ENCODE assay signal across 14 cellular contexts in the genomic region with DNA sequence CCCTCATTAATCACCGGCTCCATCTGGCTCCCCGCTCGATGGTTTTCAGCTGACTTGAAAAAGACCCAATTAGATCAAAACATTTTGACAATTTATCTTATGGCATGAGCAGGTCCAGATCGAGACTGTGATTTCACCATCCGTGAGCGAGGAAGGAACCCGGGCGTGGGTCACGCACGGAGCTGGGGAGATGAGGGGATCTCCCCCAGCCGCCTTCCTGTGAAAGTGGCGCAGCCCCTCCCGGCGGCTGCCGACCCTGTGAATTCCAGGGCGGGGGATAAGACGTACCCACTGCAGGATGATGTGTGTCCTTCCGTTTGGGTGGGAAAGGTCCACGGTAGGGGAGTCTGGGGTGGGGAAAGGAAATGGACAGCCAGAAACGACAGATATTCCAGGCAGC.
DNase-seq lines count a peak whose midpoint lies in the region; ATAC-seq, FAIRE-seq and TF ChIP-seq lines count a peak whose summit lies in the region.
"Had no signal": no experiment of that assay in that cellular context is flagged by ENCODE, and none has a peak within 500 bp of the region (broad histone marks: within the 10 kb centered on the region; RNA-seq: fewer than 3 reads in every experiment).

No MANE protein-coding gene starts in this region.

- CTCF ChIA-PET in GM10248 (lab: Yijun Ruan, JAX) = interaction anchor here (1.7 kb wide), 1 partner anchor 147 kb away, joined by 7 read pairs; no protein-coding TSS in a partner anchor

- no peak overlapping the region for H3K27ac ChIP-seq in keratinocyte (ENCODE audit: control insufficient read depth, insufficient read depth, low read length)

- peak overlapping the region; percentile 20 for H3K4me2 ChIP-seq in keratinocyte (ENCODE audit: control insufficient read depth, extremely low read depth, insufficient read depth, low read depth, low read length)
- H3K4me2 ChIP-seq: GM23338 had no signal

- peaks cover 4% of the 10 kb centered on the region for H3K4me1 Mint-ChIP-seq in nephron
- H3K4me1 Mint-ChIP-seq: CD14-positive monocyte had no signal

- no peak for ATAC-seq in GM21360 (IDR thresholded peaks at IDR 0.05; ENCODE audit: unreplicated experiment)
- ATAC-seq: CD8-positive, alpha-beta T cell had no signal

- H3K27me3 Mint-ChIP-seq in nephron (ENCODE audit: low read depth) = peaks cover 17% of the 10 kb centered on the region

- no peaks in the 10 kb centered on the region for H3K36me3 Mint-ChIP-seq in nephron (ENCODE audit: low read depth)
- H3K36me3 Mint-ChIP-seq: CD14-positive monocyte; CD8-positive, alpha-beta T cell had no signal

- no peaks in the 10 kb centered on the region for H3K9me3 Mint-ChIP-seq in nephron
- H3K9me3 Mint-ChIP-seq: CD8-positive, alpha-beta T cell; GM23338 had no signal

- H2AFZ ChIP-seq in keratinocyte (ENCODE audit: control insufficient read depth, low read length) = no peak overlapping the region
- H2AFZ ChIP-seq: GM23338 had no signal

- H3K27ac Mint-ChIP-seq in nephron = peak overlapping the region in 2 of 3 experiments; percentile 33 to 73
- H3K27ac Mint-ChIP-seq: CD14-positive monocyte; CD8-positive, alpha-beta T cell; GM23338 had no signal

- H4K20me1 ChIP-seq in keratinocyte (ENCODE audit: control insufficient read depth, extremely low read depth, insufficient read depth, low read length) = no peaks in the 10 kb centered on the region

- H3K4me3 Mint-ChIP-seq in nephron = no peak overlapping the region
- H3K4me3 Mint-ChIP-seq: CD14-positive monocyte; CD8-positive, alpha-beta T cell; GM23338 had no signal

- H3K9me3 ChIP-seq in keratinocyte (ENCODE audit: control insufficient read depth, low read depth, low read length) = no peaks in the 10 kb centered on the region
- H3K9me3 ChIP-seq: Caco-2 had no signal

- no peaks in the 10 kb centered on the region for H3K79me2 ChIP-seq in keratinocyte (ENCODE audit: control insufficient read depth, insufficient read depth, low read length)

- POLR2A ChIA-PET in GM10248 (lab: Yijun Ruan, JAX) = no interaction called here

- H3K9me1 ChIP-seq in keratinocyte (ENCODE audit: control insufficient read depth, extremely low read depth, insufficient read depth, low read length) = no peaks in the 10 kb centered on the region

- DNase-seq in NCI-H524 treated with DMSO at 0.1 percent for 48 hours (lab: John Stamatoyannopoulos, UW) (peak; percentile 17), NCI-H524 (lab: John Stamatoyannopoulos, UW) (no peak), AG20443 (ENCODE audit: low spot score) (peak; percentile 23), keratinocyte (ENCODE audit: low read depth, low spot score) (no peak), cerebellar cortex (ENCODE audit: low spot score) (no peak), GM10248 (ENCODE audit: extremely low spot score) (no peak)
- DNase-seq: CD8-positive, alpha-beta T cell had no signal

- no peak for TF ChIP-seq CTCF in keratinocyte (optimal IDR thresholded peaks at IDR 0.05 in 1 of 3, IDR thresholded peaks at IDR 0.05 in 1 of 3, conservative IDR thresholded peaks at IDR 0.05 in 1 of 3; ENCODE audit: extremely low read depth in 1 of 3, insufficient read depth in 2 of 3, low read length in 3 of 3)
- no peak for TF ChIP-seq CTCF in nephron (IDR thresholded peaks at IDR 0.05; ENCODE audit: unreplicated experiment in 3 of 3)
- TF ChIP-seq CTCF in GM10248 (IDR thresholded peaks at IDR 0.05; ENCODE audit: control extremely low read depth, extremely low read depth, low read depth, missing control alignments) = no peak

- H3K4me1 ChIP-seq in keratinocyte (ENCODE audit: control insufficient read depth, extremely low read depth, insufficient read depth, low read length) = peaks cover 7% of the 10 kb centered on the region
- H3K4me1 ChIP-seq: Caco-2 had no signal

- FAIRE-seq in keratinocyte (lab: Jason Lieb, UNC) = no peak
- FAIRE-seq: GM12878, GM18507 had no signal

- H3K4me3 ChIP-seq in keratinocyte (ENCODE audit: control insufficient read depth in 2 of 3, extremely low read depth in 1 of 3, insufficient read depth in 2 of 3, low read depth in 1 of 3, low read length in 3 of 3) = no peak overlapping the region
- H3K4me3 ChIP-seq: GM12878, GM23338 had no signal

- dilution Hi-C loops in keratinocyte (cut with MboI; ENCODE audit: extremely low pct_ligation_motif_present, low sequenced_read_pairs) = no loop called here

- no peaks in the 10 kb centered on the region for H3K36me3 ChIP-seq in keratinocyte (ENCODE audit: control insufficient read depth in 2 of 2, extremely low read depth in 1 of 2, insufficient read depth in 2 of 2, low read length in 2 of 2)

- H3K27me3 ChIP-seq in keratinocyte (ENCODE audit: control insufficient read depth, extremely low read depth, insufficient read depth, low read length) = peaks cover 10% of the 10 kb centered on the region

- H3K9ac ChIP-seq in keratinocyte (ENCODE audit: control insufficient read depth, extremely low read depth, insufficient read depth, low read length) = no peak overlapping the region

Comparison
In these comparisons a context has a peak if more than half of its experiments do, and no peak if none do; other contexts are left out.
1. DNase-seq: peak in NCI-H524 treated with DMSO at 0.1 percent for 48 hours (single experiment) and AG20443 (single experiment); none in NCI-H524 (0 of 2), keratinocyte (single experiment), cerebellar cortex (single experiment) and GM10248 (single experiment).